Comparison of ENCODE assay signal across 20 cellular contexts in genomic region chr2:133495226-133495625, GRCh38.
"Had no signal": no experiment of that assay in that cellular context is flagged by ENCODE, and none has a peak within 500 bp of the region (broad histone marks: within the 10 kb centered on the region; RNA-seq: fewer than 3 reads in every experiment).

No MANE protein-coding gene starts in this region.

- H3K36me3 ChIP-seq: ascending aorta, cardiac muscle cell, colonic mucosa, gastrocnemius medialis, left lung, neutrophil, suprapubic skin, WERI-Rb-1 had no signal

- H3K4me1 ChIP-seq: colonic mucosa, gastrocnemius medialis, left lung had no signal

- H3K27ac ChIP-seq: ascending aorta, cardiac muscle cell, colonic mucosa, gastrocnemius medialis, left lung, neutrophil, suprapubic skin, WERI-Rb-1 had no signal

- H3K9me3 ChIP-seq: ascending aorta, colonic mucosa, gastrocnemius medialis, left lung, neutrophil, SK-N-SH, suprapubic skin had no signal

- DNase-seq: activated CD4-positive, alpha-beta T cell treated with anti-CD3 and anti-CD28 coated beads for 36 hours; activated CD8-positive, alpha-beta memory T cell treated with anti-CD3 and anti-CD28 coated beads, Interleukin-2, amount 50 U/mL, for 48 hours; activated CD8-positive, alpha-beta T cell treated with anti-CD3 and anti-CD28 coated beads for 36 hours; activated naive CD4-positive, alpha-beta T cell; activated naive CD8-positive, alpha-beta T cell treated with anti-CD3 and anti-CD28 coated beads, Interleukin-2, amount 50 U/mL, for 24 hours; colonic mucosa; effector CD8-positive, alpha-beta T cell; gastrocnemius medialis; hippocampal formation; left lung; naive B cell; SK-N-SH; stimulated activated CD4-positive, alpha-beta T cell treated with anti-CD3 and anti-CD28 coated beads, Interleukin-2, amount 100 ng/mL, for 48 hours; stimulated activated naive CD4-positive, alpha-beta T cell treated with Interleukin-2 at 50 U/mL for 16 hours; T-helper 1 cell; WERI-Rb-1 had no signal

- ATAC-seq: activated CD4-positive, alpha-beta T cell treated with anti-CD3 and anti-CD28 coated beads for 36 hours; activated CD8-positive, alpha-beta T cell treated with anti-CD3 and anti-CD28 coated beads for 36 hours; activated naive CD8-positive, alpha-beta T cell treated with anti-CD3 and anti-CD28 coated beads, Interleukin-2, amount 50 U/mL, for 24 hours; gastrocnemius medialis; left lung had no signal

- H3K27me3 ChIP-seq: ascending aorta, cardiac muscle cell, colonic mucosa, gastrocnemius medialis, left lung, neutrophil, suprapubic skin had no signal

- H3K4me3 ChIP-seq: ascending aorta, cardiac muscle cell, colonic mucosa, gastrocnemius medialis, left lung, suprapubic skin had no signal
